23 cellular contexts compared by ENCODE assay signal in genomic region chr2:47264686-47265085, GRCh38.
"Had no signal": no experiment of that assay in that cellular context is flagged by ENCODE, and none has a peak within 500 bp of the region (broad histone marks: within the 10 kb centered on the region; RNA-seq: fewer than 3 reads in every experiment).

No MANE protein-coding gene starts in this region.

- H3K9me3 Mint-ChIP-seq: activated CD4-positive, alpha-beta T cell treated with anti-CD3 and anti-CD28 coated beads, Interleukin-2, amount 10 ng/mL, durations not matched to agents 7 days and 5 days; activated CD8-positive, alpha-beta T cell treated with anti-CD3 and anti-CD28 coated beads for 36 hours; activated naive CD8-positive, alpha-beta T cell treated with anti-CD3 and anti-CD28 coated beads, Interleukin-2, amount 50 U/mL, for 24 hours; neural crest cell had no signal

- ATAC-seq: activated CD8-positive, alpha-beta memory T cell treated with anti-CD3 and anti-CD28 coated beads, Interleukin-2, amount 10 ng/mL, durations not matched to agents 7 days and 5 days; activated CD8-positive, alpha-beta T cell treated with anti-CD3 and anti-CD28 coated beads for 36 hours; activated naive CD8-positive, alpha-beta T cell treated with anti-CD3 and anti-CD28 coated beads, Interleukin-2, amount 50 U/mL, for 24 hours; body of pancreas; foreskin keratinocyte; left ventricle myocardium superior; mucosa of descending colon; stimulated activated naive CD8-positive, alpha-beta T cell treated with anti-CD3 and anti-CD28 coated beads, Interleukin-15, Interleukin-2, amounts not matched to agents 100 U/mL and 50 U/mL, for 24 hours had no signal

- H3K9me3 ChIP-seq: body of pancreas, mucosa of descending colon, prostate gland, right atrium auricular region, spleen, thyroid gland had no signal

- H3K4me3 Mint-ChIP-seq: activated CD4-positive, alpha-beta T cell treated with anti-CD3 and anti-CD28 coated beads, Interleukin-2, amount 10 ng/mL, durations not matched to agents 7 days and 5 days; activated CD8-positive, alpha-beta memory T cell treated with anti-CD3 and anti-CD28 coated beads, Interleukin-2, amount 10 ng/mL, durations not matched to agents 7 days and 5 days; activated CD8-positive, alpha-beta T cell treated with anti-CD3 and anti-CD28 coated beads for 36 hours; activated naive CD8-positive, alpha-beta T cell treated with anti-CD3 and anti-CD28 coated beads, Interleukin-2, amount 50 U/mL, for 24 hours; neural crest cell had no signal

- H3K27ac ChIP-seq: body of pancreas, cardiac muscle cell, foreskin keratinocyte, prostate gland, right atrium auricular region, spleen, thyroid gland had no signal

- H3K4me1 Mint-ChIP-seq: activated CD4-positive, alpha-beta T cell treated with anti-CD3 and anti-CD28 coated beads, Interleukin-2, amount 10 ng/mL, durations not matched to agents 7 days and 5 days; activated CD8-positive, alpha-beta memory T cell treated with anti-CD3 and anti-CD28 coated beads, Interleukin-2, amount 10 ng/mL, durations not matched to agents 7 days and 5 days; activated naive CD8-positive, alpha-beta T cell treated with anti-CD3 and anti-CD28 coated beads, Interleukin-2, amount 50 U/mL, for 24 hours had no signal

- H3K27me3 Mint-ChIP-seq: activated CD4-positive, alpha-beta T cell treated with anti-CD3 and anti-CD28 coated beads, Interleukin-2, amount 10 ng/mL, durations not matched to agents 7 days and 5 days; activated CD8-positive, alpha-beta memory T cell treated with anti-CD3 and anti-CD28 coated beads, Interleukin-2, amount 10 ng/mL, durations not matched to agents 7 days and 5 days; activated CD8-positive, alpha-beta T cell treated with anti-CD3 and anti-CD28 coated beads for 36 hours; activated naive CD8-positive, alpha-beta T cell treated with anti-CD3 and anti-CD28 coated beads, Interleukin-2, amount 50 U/mL, for 24 hours had no signal

- DNase-seq: activated CD4-positive, alpha-beta T cell treated with anti-CD3 and anti-CD28 coated beads, Interleukin-2, amount 10 ng/mL, durations not matched to agents 7 days and 5 days; activated CD4-positive, CD25-positive, alpha-beta regulatory T cell treated with anti-CD3 and anti-CD28 coated beads, Interleukin-2, amount 50 U/mL, for 72 hours; activated CD8-positive, alpha-beta memory T cell treated with anti-CD3 and anti-CD28 coated beads, Interleukin-2, amount 10 ng/mL, durations not matched to agents 7 days and 5 days; activated CD8-positive, alpha-beta T cell treated with anti-CD3 and anti-CD28 coated beads for 36 hours; activated gamma-delta T cell; activated naive CD4-positive, alpha-beta T cell treated with anti-CD3 and anti-CD28 coated beads, Interleukin-2, amount 50 U/mL, for 16 hours; activated naive CD8-positive, alpha-beta T cell treated with anti-CD3 and anti-CD28 coated beads, Interleukin-2, amount 50 U/mL, for 24 hours; activated T-cell treated with anti-CD3 and anti-CD28 coated beads for 4 hours; body of pancreas; effector CD8-positive, alpha-beta T cell; foreskin keratinocyte; kidney glomerular epithelial cell; left ventricle myocardium superior; mesendoderm; mucosa of descending colon; spleen; stimulated activated CD4-positive, alpha-beta T cell treated with anti-CD3 and anti-CD28 coated beads, Interleukin-4, amount 100 ng/mL, for 4 hours; stimulated activated naive CD8-positive, alpha-beta T cell treated with anti-CD3 and anti-CD28 coated beads, Interleukin-15, Interleukin-2, amounts not matched to agents 100 U/mL and 50 U/mL, for 24 hours had no signal

- H3K36me3 ChIP-seq: cardiac muscle cell, prostate gland, right atrium auricular region, spleen, thyroid gland had no signal

- H3K27ac Mint-ChIP-seq: activated CD4-positive, alpha-beta T cell treated with anti-CD3 and anti-CD28 coated beads, Interleukin-2, amount 10 ng/mL, durations not matched to agents 7 days and 5 days; activated CD8-positive, alpha-beta memory T cell treated with anti-CD3 and anti-CD28 coated beads, Interleukin-2, amount 10 ng/mL, durations not matched to agents 7 days and 5 days; activated CD8-positive, alpha-beta T cell treated with anti-CD3 and anti-CD28 coated beads for 36 hours; activated naive CD8-positive, alpha-beta T cell treated with anti-CD3 and anti-CD28 coated beads, Interleukin-2, amount 50 U/mL, for 24 hours had no signal

- H3K36me3 Mint-ChIP-seq: activated CD8-positive, alpha-beta memory T cell treated with anti-CD3 and anti-CD28 coated beads, Interleukin-2, amount 10 ng/mL, durations not matched to agents 7 days and 5 days had no signal

- H3K4me3 ChIP-seq: body of pancreas, cardiac muscle cell, mucosa of descending colon, prostate gland, right atrium auricular region, spleen, thyroid gland had no signal

- H3K27me3 ChIP-seq: body of pancreas, cardiac muscle cell, foreskin keratinocyte, right atrium auricular region, spleen, thyroid gland had no signal
